Comparison of ENCODE assay signal across 8 cellular contexts in the genomic region with DNA sequence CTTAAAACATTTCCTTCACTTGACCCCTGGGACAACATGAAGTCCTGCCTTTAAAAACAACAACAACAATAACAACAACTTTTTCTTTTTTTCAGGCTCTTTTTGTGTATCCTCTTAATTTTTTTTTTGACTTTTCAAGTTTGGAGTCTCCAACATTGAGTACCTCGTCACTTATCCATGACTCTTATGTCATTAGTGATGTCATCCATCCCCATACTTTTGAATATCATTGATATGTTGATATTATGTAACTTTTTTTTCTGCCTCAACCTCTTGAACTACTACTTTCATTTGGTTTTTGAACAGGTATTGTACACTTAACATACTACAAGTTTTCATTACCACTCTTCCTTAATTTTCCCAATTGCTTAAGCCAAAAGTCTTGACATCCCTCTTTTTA.
"Had no signal": no experiment of that assay in that cellular context is flagged by ENCODE, and none has a peak within 500 bp of the region (broad histone marks: within the 10 kb centered on the region; RNA-seq: fewer than 3 reads in every experiment).

No MANE protein-coding gene starts in this region.

- H3K9me3 Mint-ChIP-seq: IgD-negative memory B cell had no signal

- ATAC-seq: K562 had no signal

- H3K27ac Mint-ChIP-seq: IgD-negative memory B cell had no signal

- FAIRE-seq: HTR-8/SVneo, K562 had no signal

- H3K36me3 Mint-ChIP-seq: IgD-negative memory B cell had no signal

- H3K27ac ChIP-seq: HL-60, KMS-11 had no signal

- H3K9ac ChIP-seq: KMS-11 had no signal

- H3K4me3 Mint-ChIP-seq: IgD-negative memory B cell had no signal

- H3K27me3 Mint-ChIP-seq: IgD-negative memory B cell had no signal

- H3K4me1 Mint-ChIP-seq: IgD-negative memory B cell had no signal

- DNase-seq: IMR-90, KBM-7, KG1 had no signal

- H3K4me2 ChIP-seq: KMS-11 had no signal

- H3K4me3 ChIP-seq: K562 had no signal
